In the genomic region with DNA sequence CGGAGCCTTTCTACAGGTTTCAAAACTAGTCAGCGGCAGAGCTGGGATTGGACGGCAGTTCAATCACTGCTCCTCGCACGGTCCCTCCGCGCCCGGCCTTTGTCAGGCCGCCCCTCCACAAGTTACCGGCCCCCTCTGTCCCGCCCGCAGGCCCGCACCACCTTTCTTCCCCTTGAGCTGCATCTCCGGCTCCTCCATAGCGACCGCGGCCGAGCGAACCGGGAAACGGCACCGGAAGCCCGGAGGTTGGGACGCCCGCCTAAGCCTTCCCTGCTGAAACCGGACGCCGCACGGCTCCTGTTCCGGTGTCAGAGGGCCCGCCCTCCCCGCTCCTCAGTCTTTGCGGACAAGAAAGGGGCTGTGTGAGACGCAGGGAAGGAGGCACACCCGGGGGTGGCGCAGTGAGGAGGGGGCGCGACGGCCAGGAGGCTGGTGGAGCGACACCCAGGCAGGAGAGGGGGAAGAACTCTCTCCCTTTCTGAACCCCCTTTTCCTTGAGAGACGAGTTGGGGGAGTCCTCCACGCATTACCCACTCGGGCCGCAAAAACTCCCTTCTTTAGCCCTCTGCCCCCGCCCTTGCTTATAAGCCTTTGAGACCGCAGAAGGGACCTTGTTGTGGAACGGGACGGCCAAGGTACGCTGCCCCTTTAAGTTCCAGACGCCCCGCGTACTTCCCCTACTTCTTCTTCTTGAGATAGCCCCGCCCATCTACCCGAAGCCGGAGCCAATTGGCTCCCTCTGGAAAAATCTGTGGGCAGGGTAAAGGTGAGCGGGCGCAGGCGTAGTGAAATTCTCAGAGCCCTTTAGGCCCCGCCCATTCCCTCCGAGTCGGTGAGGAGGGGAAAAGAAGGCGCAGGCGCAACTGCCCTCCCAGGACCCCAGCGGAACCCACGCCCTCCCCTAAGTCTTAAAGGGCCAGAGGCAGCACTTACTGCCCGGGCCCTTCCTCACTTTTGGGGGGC, we compare ENCODE assay signal across 8 cellular contexts.
DNase-seq lines count a peak whose midpoint lies in the region; ATAC-seq and FAIRE-seq lines count a peak whose summit lies in the region.

A gene (minus strand): TSS at position 233 of the 963 bp plus-strand sequence. CDS start 35 bp downstream, at position 198.
A gene with protein sequence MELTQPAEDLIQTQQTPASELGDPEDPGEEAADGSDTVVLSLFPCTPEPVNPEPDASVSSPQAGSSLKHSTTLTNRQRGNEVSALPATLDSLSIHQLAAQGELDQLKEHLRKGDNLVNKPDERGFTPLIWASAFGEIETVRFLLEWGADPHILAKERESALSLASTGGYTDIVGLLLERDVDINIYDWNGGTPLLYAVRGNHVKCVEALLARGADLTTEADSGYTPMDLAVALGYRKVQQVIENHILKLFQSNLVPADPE (plus strand): TSS at position 339 of the 963 bp plus-strand sequence. CDS start 1,689 bp downstream, outside the sequence.

- H3K27ac Mint-ChIP-seq in effector memory CD8-positive, alpha-beta T cell = peak within 1 kb of the TSS; percentile 99 to 100

- ATAC-seq in GM21367 (IDR thresholded peaks at IDR 0.05; ENCODE audit: unreplicated experiment) = peak; percentile 76
- peak; percentile 90 for ATAC-seq in effector memory CD8-positive, alpha-beta T cell (replicated peaks)

- no peaks in the 10 kb centered on the region for H3K9me3 Mint-ChIP-seq in effector memory CD8-positive, alpha-beta T cell

- peaks cover 36% of the 10 kb centered on the region for H3K36me3 Mint-ChIP-seq in effector memory CD8-positive, alpha-beta T cell (ENCODE audit: insufficient read depth)

- H3K27me3 Mint-ChIP-seq in effector memory CD8-positive, alpha-beta T cell = no peaks in the 10 kb centered on the region

- peak; percentile 98 for DNase-seq in COLO829 (ENCODE audit: low spot score)
- DNase-seq in HTR-8/SVneo (ENCODE audit: insufficient read length, low spot score) = peak; percentile 99
- peak; percentile 95 for DNase-seq in NOMO-1 treated with dmso at 0.1 percent for 144 hours (lab: John Stamatoyannopoulos, UW; ENCODE audit: unreplicated experiment)
- DNase-seq in activated CD8-positive, alpha-beta memory T cell treated with anti-CD3 and anti-CD28 coated beads for 48 hours (ENCODE audit: low read depth in 2 of 3, low spot score in 2 of 3) = peak; percentile 79 to 98 (median 94)
- peak; percentile 97 to 98 (median 98) for DNase-seq in effector memory CD8-positive, alpha-beta T cell
- peak; percentile 100 for DNase-seq in medulla oblongata (ENCODE audit: extremely low spot score)
- DNase-seq in stimulated activated CD8-positive, alpha-beta memory T cell treated with anti-CD3 and anti-CD28 coated beads, Interleukin-12 subunit alpha, Interleukin-12 subunit beta, amount 100 ng/mL, for 1 hour (ENCODE audit: low read depth) = peak; percentile 99

- peak within 1 kb of the TSS; percentile 96 for H3K4me3 Mint-ChIP-seq in effector memory CD8-positive, alpha-beta T cell

- peaks cover 27 to 29% of the 10 kb centered on the region in 2 donors for H3K4me1 Mint-ChIP-seq in effector memory CD8-positive, alpha-beta T cell (ENCODE audit: low read depth in 2 of 2)

- FAIRE-seq in HTR-8/SVneo (lab: Jason Lieb, UNC) = peak; percentile 87

Comparison
In these comparisons a context has a peak if more than half of its experiments do, and no peak if none do; other contexts are left out.
1. Peak in every context shown above with its lines: DNase-seq and ATAC-seq.